Comparison of ENCODE assay signal across 13 cellular contexts in genomic region chr11:68308068-68308467, GRCh38.
"Had no signal": no experiment of that assay in that cellular context is flagged by ENCODE, and none has a peak within 500 bp of the region (broad histone marks: within the 10 kb centered on the region; RNA-seq: fewer than 3 reads in every experiment).

No MANE protein-coding gene starts in this region.

- DNase-seq: activated CD4-positive, alpha-beta T cell treated with anti-CD3 and anti-CD28 coated beads, Interleukin-2, amount 10 ng/mL, durations not matched to agents 24 days and 14 days; activated CD4-positive, CD25-positive, alpha-beta regulatory T cell; activated CD8-positive, alpha-beta memory T cell treated with anti-CD3 and anti-CD28 coated beads, Interleukin-2, amount 50 U/mL, for 48 hours; activated gamma-delta T cell treated with Interleukin-2 at 50 U/mL for 16 hours; activated naive CD8-positive, alpha-beta T cell treated with anti-CD3 and anti-CD28 coated beads for 36 hours; brain microvascular endothelial cell; erythroblast; kidney; occipital lobe; uterus had no signal

- H3K9me3 ChIP-seq: gastroesophageal sphincter, uterus had no signal

- H3K27ac ChIP-seq: brain microvascular endothelial cell, tibial nerve, uterus had no signal

- H3K36me3 ChIP-seq: brain microvascular endothelial cell, gastroesophageal sphincter, tibial nerve, uterus had no signal

- H3K4me3 ChIP-seq: gastroesophageal sphincter, tibial nerve, uterus had no signal

- H3K4me1 ChIP-seq: uterus had no signal

- H3K27me3 ChIP-seq: brain microvascular endothelial cell, gastroesophageal sphincter, tibial nerve, uterus had no signal

- ATAC-seq: gastroesophageal sphincter; stimulated activated effector memory CD8-positive, alpha-beta T cell treated with anti-CD3 and anti-CD28 coated beads, Interleukin-12 subunit alpha, Interleukin-12 subunit beta, amount 100 ng/mL, for 72 hours had no signal
